8 cellular contexts compared by ENCODE assay signal in the genomic region with DNA sequence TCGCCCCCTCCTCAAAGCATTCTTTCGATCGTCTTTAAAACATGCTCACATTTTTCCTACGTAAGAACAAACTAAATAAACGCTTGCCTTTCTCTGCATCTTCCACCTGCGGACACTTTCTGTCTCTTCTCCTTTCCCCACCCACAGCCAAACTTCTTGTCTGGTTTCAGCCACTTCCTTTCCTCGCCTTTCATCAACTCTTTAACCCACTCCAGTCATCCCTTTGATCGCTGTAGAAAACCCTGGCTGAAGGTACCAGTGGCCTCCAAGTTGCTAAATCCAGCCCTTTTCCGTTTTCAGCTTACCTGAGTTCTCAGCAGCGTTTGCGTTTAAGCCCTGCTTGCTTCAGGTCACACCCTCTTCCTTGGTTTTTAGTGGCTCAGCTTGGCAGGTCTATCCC. TPM values are rescaled to one million over a fixed set of nuclear protein-coding genes. Genes with fewer than 3 reads are reported as not detected.
DNase-seq lines count a peak whose midpoint lies in the region; ATAC-seq and TF ChIP-seq lines count a peak whose summit lies in the region.

No MANE protein-coding gene starts in this region.

- ATAC-seq in GM18907 (IDR thresholded peaks at IDR 0.05; ENCODE audit: unreplicated experiment) (peak; percentile 9), mucosa of descending colon (peak; percentile 16), HG02623 (IDR thresholded peaks at IDR 0.05; ENCODE audit: unreplicated experiment) (no peak)

- intact Hi-C loops in mucosa of descending colon (cut with DNase I, micrococcal nuclease) (no loop called here), uterus (cut with DNase I; ENCODE audit: low total_unique reads) (no loop called here)

- TF ChIP-seq POLR2A in uterus (IDR thresholded peaks at IDR 0.05) = no peak

- H3K9me3 ChIP-seq in mucosa of descending colon = no peaks in the 10 kb centered on the region
- H3K9me3 ChIP-seq in uterus = no peaks in the 10 kb centered on the region

- H3K27ac ChIP-seq in coronary artery = peak overlapping the region; percentile 80 to 93
- peak overlapping the region; percentile 84 to 94 for H3K27ac ChIP-seq in uterus

- H3K36me3 ChIP-seq in mucosa of descending colon (ENCODE audit: low read depth) (no peaks in the 10 kb centered on the region), uterus (no peaks in the 10 kb centered on the region)

- H3K4me3 ChIP-seq in coronary artery (peak overlapping the region; percentile 89), mucosa of descending colon (peak overlapping the region; percentile 61), uterus (peak overlapping the region; percentile 85 to 92)

- peak; percentile 11 for DNase-seq in AG08395 (ENCODE audit: low spot score)
- peak; percentile 15 for DNase-seq in RPMI8226
- no peak for DNase-seq in coronary artery (ENCODE audit: low spot score)
- peak in 1 of 3 donors; percentile 10 for DNase-seq in mucosa of descending colon
- no peak for DNase-seq in uterus
- DNase-seq in germinal center (ENCODE audit: low spot score) = no peak

- H3K4me1 ChIP-seq in mucosa of descending colon (ENCODE audit: low read depth) = peaks cover 13% of the 10 kb centered on the region
- H3K4me1 ChIP-seq in uterus = no peaks in the 10 kb centered on the region

- no peak for TF ChIP-seq CTCF in coronary artery (IDR thresholded peaks at IDR 0.05)
- TF ChIP-seq CTCF in mucosa of descending colon (IDR thresholded peaks at IDR 0.05) = no peak
- no peak for TF ChIP-seq CTCF in uterus (IDR thresholded peaks at IDR 0.05)

- H3K27me3 ChIP-seq in uterus = no peaks in the 10 kb centered on the region

RNA-seq across cellular contexts. Expression of a gene that starts 0.5 kb away (rescaled TPM):
- total RNA-seq in mucosa of descending colon (10 to 100 TPM; 52.3 to 77.4 (median 75.5) TPM), uterus (100 to 1,000 TPM in 1 of 4 donors, 10 to 100 TPM in 3; 15.9 to 108 (median 41.5) TPM)

RNA-seq across cellular contexts. Expression of a gene that starts 0.6 kb away (rescaled TPM):
- total RNA-seq in mucosa of descending colon (10 to 100 TPM in 2 of 3 donors, 1 to 10 TPM in 1; 9.8 to 19.4 (median 10.7) TPM), uterus (100 to 1,000 TPM in 1 of 4 donors, 10 to 100 TPM in 3; 19.1 to 101 (median 30.5) TPM)

Comparison
In these comparisons a context has a peak if more than half of its experiments do, and no peak if none do; other contexts are left out.
1. DNase-seq: peak in AG08395 (single experiment) and RPMI8226 (single experiment); none in coronary artery (single experiment), uterus (0 of 2) and germinal center (single experiment).
2. Peak in every context shown above with its lines, with median percentiles within 50 percentile points of each other: H3K4me3 ChIP-seq.